In the genomic region with DNA sequence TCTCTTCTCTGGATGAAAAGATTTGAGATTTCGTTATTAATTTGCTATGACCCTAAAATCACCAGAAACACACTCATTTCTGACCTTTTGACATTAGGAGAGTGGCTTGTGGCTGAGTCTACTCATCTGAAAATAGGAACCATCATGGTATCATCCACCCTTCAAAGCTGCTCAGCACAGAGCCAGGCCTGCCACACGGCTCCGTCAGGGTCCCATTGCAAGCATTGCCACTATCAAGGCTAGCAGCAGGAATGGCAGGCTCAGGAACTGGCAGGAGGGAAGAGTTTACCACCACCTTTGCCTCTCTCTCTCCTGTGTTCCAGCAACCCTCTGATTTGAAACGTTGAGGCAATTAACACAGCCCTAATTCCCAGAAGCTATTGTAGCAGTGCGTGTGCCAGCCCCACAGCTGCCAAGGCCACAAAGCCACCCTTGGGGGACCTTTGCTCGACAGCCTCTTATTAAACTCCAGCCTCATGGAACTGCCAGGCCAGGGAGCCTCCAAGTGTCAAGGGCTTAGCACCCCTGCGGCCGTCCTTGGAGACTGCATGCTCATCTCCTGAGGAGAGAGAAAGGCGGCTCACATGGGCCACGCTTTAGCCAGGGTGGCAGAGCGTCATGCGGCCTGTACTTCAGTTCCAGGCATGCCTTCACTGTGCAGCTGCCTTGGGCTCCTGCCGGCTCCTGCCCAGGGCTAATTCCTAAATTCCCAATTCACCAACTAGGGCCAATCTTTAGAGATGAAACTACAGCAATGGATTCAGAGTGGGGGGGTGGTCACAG, we compare ENCODE assay signal across 1 cellular context.
TF ChIP-seq lines count a peak whose summit lies in the region.

No MANE protein-coding gene starts in this region.

TF ChIP-seq in WTC11, 78 proteins besides CTCF, POLR2A, EP300 and RAD21 (continued from another document):
- TF ChIP-seq ZNF317 (CRISPR knock-in tag; IDR thresholded peaks at IDR 0.05; ENCODE audit: borderline replicate concordance, low read depth) (no peak), ELF4 (CRISPR knock-in tag; IDR thresholded peaks at IDR 0.05; ENCODE audit: low read depth) (no peak), OVOL2 (CRISPR knock-in tag; IDR thresholded peaks at IDR 0.05; ENCODE audit: borderline replicate concordance) (no peak), NR1H2 (CRISPR knock-in tag; IDR thresholded peaks at IDR 0.05) (no peak), MYBL2 (CRISPR knock-in tag; IDR thresholded peaks at IDR 0.05) (no peak), NR2C2 (CRISPR knock-in tag; IDR thresholded peaks at IDR 0.05) (no peak)
- TF ChIP-seq, protein P1, sequence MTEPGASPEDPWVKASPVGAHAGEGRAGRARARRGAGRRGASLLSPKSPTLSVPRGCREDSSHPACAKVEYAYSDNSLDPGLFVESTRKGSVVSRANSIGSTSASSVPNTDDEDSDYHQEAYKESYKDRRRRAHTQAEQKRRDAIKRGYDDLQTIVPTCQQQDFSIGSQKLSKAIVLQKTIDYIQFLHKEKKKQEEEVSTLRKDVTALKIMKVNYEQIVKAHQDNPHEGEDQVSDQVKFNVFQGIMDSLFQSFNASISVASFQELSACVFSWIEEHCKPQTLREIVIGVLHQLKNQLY (CRISPR knock-in tag; IDR thresholded peaks at IDR 0.05) = no peak
